ENCODE assay signal across 1 cellular context in the genomic region with DNA sequence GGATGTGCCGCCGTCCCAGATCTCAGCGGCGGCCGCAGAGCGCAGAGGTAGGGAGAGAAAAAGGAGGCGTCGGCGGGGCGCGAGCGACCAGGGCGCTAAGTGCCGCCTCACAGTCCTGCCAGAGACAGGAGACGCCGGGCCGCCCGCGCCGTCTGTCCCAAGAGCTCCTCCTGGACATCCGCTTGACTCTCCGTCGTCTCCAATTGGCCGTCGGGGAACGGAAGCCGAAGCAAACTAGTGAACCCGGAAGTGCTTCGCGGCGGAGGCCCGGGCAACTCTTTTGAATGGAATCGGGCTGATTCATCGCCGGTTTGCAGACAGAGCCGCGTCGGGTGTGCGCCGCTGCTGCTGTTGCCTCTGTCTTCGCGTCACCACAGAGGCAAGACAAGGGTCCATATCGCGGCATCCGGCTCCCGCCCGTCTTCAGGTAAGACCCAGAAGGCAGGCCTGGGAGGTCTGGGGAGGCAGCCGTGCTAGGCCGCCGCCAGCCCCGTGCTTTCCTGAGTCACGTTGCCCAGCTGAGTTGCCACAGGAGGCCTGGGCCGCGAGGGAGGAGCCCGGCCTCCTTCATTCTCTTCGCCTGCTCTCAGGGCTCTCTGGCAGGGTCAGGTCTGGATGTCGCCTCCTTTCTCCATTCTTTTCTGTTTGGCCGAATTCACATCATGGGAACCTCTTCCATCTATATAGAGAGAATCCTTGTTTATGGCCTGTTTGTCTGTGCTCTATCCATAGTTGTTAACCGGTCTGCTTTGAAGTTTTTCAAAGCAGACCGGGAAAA.
TF ChIP-seq lines count a peak whose summit lies in the region.

TSS of gene PSMD14 (plus strand) at position 248 of the 778 bp plus-strand sequence. CDS start 10,401 bp downstream, outside the sequence.

TF ChIP-seq in HepG2, 621 proteins besides CTCF, POLR2A, EP300 and RAD21 (continued from another document and continues in another):
- TF ChIP-seq KIAA2018 (CRISPR knock-in tag; IDR thresholded peaks at IDR 0.05; ENCODE audit: borderline replicate concordance): peak; percentile 96; the same call in 1 of the 2 replicates
- TF ChIP-seq PHF21A (CRISPR knock-in tag; IDR thresholded peaks at IDR 0.05): peak; percentile 61; the same call in 1 of the 2 replicates
- peak; percentile 38; the same call in 1 of the 2 replicates for TF ChIP-seq POGK (CRISPR knock-in tag; conservative IDR thresholded peaks at IDR 0.05)
- no peak for TF ChIP-seq ZFYVE20 (CRISPR knock-in tag; IDR thresholded peaks at IDR 0.05; ENCODE audit: borderline replicate concordance, low read depth)
- peak; percentile 79; the same call in 1 of the 2 replicates for TF ChIP-seq ZNF343 (CRISPR knock-in tag; IDR thresholded peaks at IDR 0.05)
- TF ChIP-seq, protein P1, sequence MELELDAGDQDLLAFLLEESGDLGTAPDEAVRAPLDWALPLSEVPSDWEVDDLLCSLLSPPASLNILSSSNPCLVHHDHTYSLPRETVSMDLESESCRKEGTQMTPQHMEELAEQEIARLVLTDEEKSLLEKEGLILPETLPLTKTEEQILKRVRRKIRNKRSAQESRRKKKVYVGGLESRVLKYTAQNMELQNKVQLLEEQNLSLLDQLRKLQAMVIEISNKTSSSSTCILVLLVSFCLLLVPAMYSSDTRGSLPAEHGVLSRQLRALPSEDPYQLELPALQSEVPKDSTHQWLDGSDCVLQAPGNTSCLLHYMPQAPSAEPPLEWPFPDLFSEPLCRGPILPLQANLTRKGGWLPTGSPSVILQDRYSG (CRISPR knock-in tag; IDR thresholded peaks at IDR 0.05): no peak
- peak; percentile 98 for TF ChIP-seq NRL (CRISPR knock-in tag; IDR thresholded peaks at IDR 0.05; ENCODE audit: borderline replicate concordance)
- TF ChIP-seq ZBTB43 (CRISPR knock-in tag; conservative IDR thresholded peaks at IDR 0.05): peak; percentile 54
- 0 out of 2 replicates have a peak, but pooled peaks have one; percentile 46 for TF ChIP-seq ZNF879 (CRISPR knock-in tag; IDR thresholded peaks at IDR 0.05)
- peak; percentile 85 for TF ChIP-seq ZNF761 (CRISPR knock-in tag; conservative IDR thresholded peaks at IDR 0.05)
- TF ChIP-seq AGO1 (IDR thresholded peaks at IDR 0.05; ENCODE audit: low read depth, low read length, poor library complexity, severe bottlenecking): peak; percentile 66
- TF ChIP-seq BHLHE40 (IDR thresholded peaks at IDR 0.05; ENCODE audit: low read length): peak; percentile 50
- no peak for TF ChIP-seq SMC3 (IDR thresholded peaks at IDR 0.05; ENCODE audit: low read length)
- peak; percentile 87; the same call in 1 of the 2 replicates for TF ChIP-seq ZNF354B (CRISPR knock-in tag; IDR thresholded peaks at IDR 0.05)
- TF ChIP-seq ZNF12 (CRISPR knock-in tag; IDR thresholded peaks at IDR 0.05): peak; percentile 63; the same call in 1 of the 2 replicates
- TF ChIP-seq IKZF4 (CRISPR knock-in tag; IDR thresholded peaks at IDR 0.05; ENCODE audit: borderline replicate concordance, low read depth, not compliant biosample characterization): peak; percentile 84
- peak; percentile 95 for TF ChIP-seq YEATS2 (CRISPR knock-in tag; IDR thresholded peaks at IDR 0.05; ENCODE audit: borderline replicate concordance)
- no peak for TF ChIP-seq PBX2 (CRISPR knock-in tag; IDR thresholded peaks at IDR 0.05)
- TF ChIP-seq, protein P2, sequence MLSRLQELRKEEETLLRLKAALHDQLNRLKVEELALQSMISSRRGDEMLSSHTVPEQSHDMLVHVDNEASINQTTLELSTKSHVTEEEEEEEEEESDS (CRISPR knock-in tag; IDR thresholded peaks at IDR 0.05; ENCODE audit: borderline replicate concordance): 0 out of 2 replicates have a peak, but pooled peaks have one; percentile 71
- TF ChIP-seq RNF219 (CRISPR knock-in tag; IDR thresholded peaks at IDR 0.05): peak; percentile 77
- TF ChIP-seq BCL6 (CRISPR knock-in tag; IDR thresholded peaks at IDR 0.05): peak; percentile 77
- TF ChIP-seq, protein P3, sequence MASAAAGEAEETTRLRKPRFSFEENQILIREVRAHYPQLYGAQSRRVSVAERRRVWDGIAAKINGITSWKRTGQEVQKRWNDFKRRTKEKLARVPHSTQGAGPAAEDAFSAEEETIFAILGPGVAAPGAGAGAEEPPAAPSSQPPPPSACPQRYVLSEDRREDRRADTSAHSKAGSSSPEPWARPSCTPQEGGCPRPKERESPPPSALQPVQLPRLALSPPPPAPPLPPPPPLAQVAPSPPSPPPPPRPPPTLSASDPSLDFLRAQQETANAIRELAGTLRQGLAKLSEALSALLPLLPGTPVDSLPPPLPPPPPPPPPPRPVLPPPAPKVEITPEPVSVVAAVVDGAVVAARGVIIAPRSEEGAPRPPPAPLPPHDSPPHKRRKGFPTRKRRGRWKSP (CRISPR knock-in tag; IDR thresholded peaks at IDR 0.05): peak; percentile 98
- no peak for TF ChIP-seq TRIM22 (IDR thresholded peaks at IDR 0.05)
- peak; percentile 71; the same call in 1 of the 2 replicates for TF ChIP-seq GATA4 (IDR thresholded peaks at IDR 0.05; ENCODE audit: borderline replicate concordance, low read depth)
- peak; percentile 87 for TF ChIP-seq ZNF331 (CRISPR knock-in tag; IDR thresholded peaks at IDR 0.05)
- peak; percentile 84 for TF ChIP-seq HNRNPLL (IDR thresholded peaks at IDR 0.05; ENCODE audit: low read depth, low read length, poor library complexity, severe bottlenecking)
- no peak; the same call in 1 of the 2 replicates for TF ChIP-seq ZKSCAN8 (CRISPR knock-in tag; IDR thresholded peaks at IDR 0.05; ENCODE audit: borderline replicate concordance)
- no peak for TF ChIP-seq PLRG1 (conservative IDR thresholded peaks at IDR 0.05)
- no peak for TF ChIP-seq HMGA1 (CRISPR knock-in tag; conservative IDR thresholded peaks at IDR 0.05)
- TF ChIP-seq, protein P4, sequence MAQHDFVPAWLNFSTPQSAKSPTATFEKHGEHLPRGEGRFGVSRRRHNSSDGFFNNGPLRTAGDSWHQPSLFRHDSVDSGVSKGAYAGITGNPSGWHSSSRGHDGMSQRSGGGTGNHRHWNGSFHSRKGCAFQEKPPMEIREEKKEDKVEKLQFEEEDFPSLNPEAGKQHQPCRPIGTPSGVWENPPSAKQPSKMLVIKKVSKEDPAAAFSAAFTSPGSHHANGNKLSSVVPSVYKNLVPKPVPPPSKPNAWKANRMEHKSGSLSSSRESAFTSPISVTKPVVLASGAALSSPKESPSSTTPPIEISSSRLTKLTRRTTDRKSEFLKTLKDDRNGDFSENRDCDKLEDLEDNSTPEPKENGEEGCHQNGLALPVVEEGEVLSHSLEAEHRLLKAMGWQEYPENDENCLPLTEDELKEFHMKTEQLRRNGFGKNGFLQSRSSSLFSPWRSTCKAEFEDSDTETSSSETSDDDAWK (CRISPR knock-in tag; IDR thresholded peaks at IDR 0.05): no peak
- TF ChIP-seq ZNF660 (CRISPR knock-in tag; IDR thresholded peaks at IDR 0.05; ENCODE audit: borderline replicate concordance, low read depth): no peak
- TF ChIP-seq KLF15 (CRISPR knock-in tag; IDR thresholded peaks at IDR 0.05; ENCODE audit: borderline replicate concordance): peak; percentile 71; the same call in 1 of the 2 replicates
- TF ChIP-seq HMG20B (CRISPR knock-in tag; conservative IDR thresholded peaks at IDR 0.05): no peak; the same call in none of the 2 replicates
